9 cellular contexts compared by ENCODE assay signal in genomic region chr6:70872469-70872868, GRCh38.
"Had no signal": no experiment of that assay in that cellular context is flagged by ENCODE, and none has a peak within 500 bp of the region (broad histone marks: within the 10 kb centered on the region; RNA-seq: fewer than 3 reads in every experiment).

No MANE protein-coding gene starts in this region.

- ATAC-seq: GM23338 had no signal

- FAIRE-seq: H1, H54 had no signal

- H3K27ac ChIP-seq: HL-60 had no signal

- DNase-seq: H9, HCEC 1CT, HFFc6, IMR-90, KBM-7 had no signal

- H3K4me2 ChIP-seq: GM23338 had no signal

- H3K4me3 ChIP-seq: GM23338 had no signal

- H2AFZ ChIP-seq: GM23338 had no signal
